In genomic region chr6:140043357-140043756, GRCh38 we compare ENCODE assay signal across 10 cellular contexts.
A peak's percentile ranks its signal among the peaks of the same experiment; 100 is the strongest.
DNase-seq lines count a peak whose midpoint lies in the region; ATAC-seq and TF ChIP-seq lines count a peak whose summit lies in the region.
"Had no signal": no experiment of that assay in that cellular context is flagged by ENCODE, and none has a peak within 500 bp of the region (broad histone marks: within the 10 kb centered on the region; RNA-seq: fewer than 3 reads in every experiment).

No MANE protein-coding gene starts in this region.

- no peak overlapping the region for H3K4me3 Mint-ChIP-seq in activated T-cell treated with anti-CD3 and anti-CD28 coated beads, Interleukin-2, amount 50 U/mL, for 4 hours

- H3K27me3 ChIP-seq in PC-9 (ENCODE audit: insufficient read depth, low read depth), result no peaks in the 10 kb centered on the region
- H3K27me3 ChIP-seq: sigmoid colon had no signal

- no peak overlapping the region for H3K4me3 ChIP-seq in PC-9
- H3K4me3 ChIP-seq: sigmoid colon had no signal

- peak; percentile 66 to 84 for ATAC-seq in activated T-cell treated with anti-CD3 and anti-CD28 coated beads, Interleukin-2, amount 50 U/mL, for 4 hours
- peak; percentile 91 for ATAC-seq in stimulated activated naive CD8-positive, alpha-beta T cell treated with anti-CD3 and anti-CD28 coated beads, Interleukin-15, Interleukin-2, amounts not matched to agents 100 U/mL and 50 U/mL, for 24 hours
- ATAC-seq in HG02642 (IDR thresholded peaks at IDR 0.05; ENCODE audit: poor library complexity, unreplicated experiment), result no peak

- no peaks in the 10 kb centered on the region; the same call in 1 of the 2 replicates for H3K9me3 ChIP-seq in PC-9 (ENCODE audit: insufficient read depth, low read depth)
- H3K9me3 ChIP-seq: sigmoid colon had no signal

- no peaks in the 10 kb centered on the region for H3K4me1 Mint-ChIP-seq in activated T-cell treated with anti-CD3 and anti-CD28 coated beads, Interleukin-2, amount 50 U/mL, for 4 hours (ENCODE audit: low read depth)

- DNase-seq in activated T-cell treated with anti-CD3 and anti-CD28 coated beads, Interleukin-2, amount 50 U/mL, for 4 hours, result no peak
- no peak for DNase-seq in activated T-cell treated with anti-CD3 and anti-CD28 coated beads, Interleukin-2, amount 50 U/mL, for 1 hour
- DNase-seq in PC-9, result peak; percentile 13 to 96
- DNase-seq in fibroblast of gingiva (ENCODE audit: low read depth), result peak; percentile 59
- DNase-seq in stimulated activated naive CD8-positive, alpha-beta T cell treated with anti-CD3 and anti-CD28 coated beads, Interleukin-15, Interleukin-2, amounts not matched to agents 100 U/mL and 50 U/mL, for 24 hours, result no peak
- no peak for DNase-seq in NCI-H748 treated with DMSO at 0.1 percent for 48 hours (lab: John Stamatoyannopoulos, UW)
- DNase-seq in effector CD8-positive, alpha-beta T cell (lab: John Stamatoyannopoulos, UW), result no peak
- DNase-seq: sigmoid colon had no signal

- peaks cover 20% of the 10 kb centered on the region for H3F3A ChIP-seq in PC-9 (ENCODE audit: insufficient read depth, low read depth)

- no peaks in the 10 kb centered on the region for H3K36me3 ChIP-seq in PC-9 (ENCODE audit: low read depth)
- H3K36me3 ChIP-seq: sigmoid colon had no signal

- H3K9me2 ChIP-seq in PC-9 (ENCODE audit: insufficient read depth), result no peaks in the 10 kb centered on the region; the same call in 1 of the 2 replicates

- no peak for TF ChIP-seq CTCF in PC-9 (conservative IDR thresholded peaks at IDR 0.05)

- peak overlapping the region; percentile 18 for H3K4me2 ChIP-seq in PC-9
- H3K4me2 ChIP-seq: KMS-11 had no signal

- peaks cover 28% of the 10 kb centered on the region for H3K4me1 ChIP-seq in PC-9 (replicated peaks; ENCODE audit: insufficient read depth)

- CTCF ChIA-PET in PC-9 (lab: Charles Lee), result no interaction called here

- no peak overlapping the region for H2AFZ ChIP-seq in PC-9

- POLR2A ChIA-PET in PC-9 (lab: Charles Lee; ENCODE audit: unreplicated experiment), result interaction anchor here (0.5 kb wide), 1 partner anchor 15 kb away, joined by 3 read pairs; no protein-coding TSS in a partner anchor

- no peaks in the 10 kb centered on the region for H4K20me1 ChIP-seq in PC-9 (ENCODE audit: insufficient read depth)

- intact Hi-C loops in PC-9 (cut with micrococcal nuclease; ENCODE audit: unreplicated experiment), result no loop called here

- H3K36me3 Mint-ChIP-seq in activated T-cell treated with anti-CD3 and anti-CD28 coated beads, Interleukin-2, amount 50 U/mL, for 4 hours (ENCODE audit: insufficient read depth), result no peaks in the 10 kb centered on the region

- H3K27ac ChIP-seq in PC-9, result peak overlapping the region; percentile 35
- H3K27ac ChIP-seq: KMS-11, sigmoid colon had no signal

- H3K79me2 ChIP-seq in PC-9 (ENCODE audit: low read depth), result no peaks in the 10 kb centered on the region

- no TSS peak for BruUV-seq in PC-9 (replicated peaks; lab: Mats Ljungman, UMichigan)

- peaks cover 5% of the 10 kb centered on the region for H3K27me3 Mint-ChIP-seq in activated T-cell treated with anti-CD3 and anti-CD28 coated beads, Interleukin-2, amount 50 U/mL, for 4 hours (ENCODE audit: low read depth)

- H3K9me3 Mint-ChIP-seq in activated T-cell treated with anti-CD3 and anti-CD28 coated beads, Interleukin-2, amount 50 U/mL, for 4 hours, result no peaks in the 10 kb centered on the region

Comparison
In these comparisons a context has a peak if more than half of its experiments do, and no peak if none do; other contexts are left out.
1. DNase-seq: peak in PC-9 (2 of 2) and fibroblast of gingiva (single experiment); none in activated T-cell treated with anti-CD3 and anti-CD28 coated beads, Interleukin-2, amount 50 U/mL, for 4 hours (single experiment), activated T-cell treated with anti-CD3 and anti-CD28 coated beads, Interleukin-2, amount 50 U/mL, for 1 hour (single experiment), stimulated activated naive CD8-positive, alpha-beta T cell treated with anti-CD3 and anti-CD28 coated beads, Interleukin-15, Interleukin-2, amounts not matched to agents 100 U/mL and 50 U/mL, for 24 hours (single experiment), NCI-H748 treated with DMSO at 0.1 percent for 48 hours (single experiment) and effector CD8-positive, alpha-beta T cell (single experiment).